In genomic region chr10:44946201-44946600, GRCh38 we compare ENCODE assay signal across 11 cellular contexts. TPM values are rescaled to one million over a fixed set of nuclear protein-coding genes. Genes with fewer than 3 reads are reported as not detected.
DNase-seq lines count a peak whose midpoint lies in the region; ATAC-seq and TF ChIP-seq lines count a peak whose summit lies in the region.
"Had no signal": no experiment of that assay in that cellular context is flagged by ENCODE, and none has a peak within 500 bp of the region (broad histone marks: within the 10 kb centered on the region; RNA-seq: fewer than 3 reads in every experiment).

No MANE protein-coding gene starts in this region.

- no peaks in the 10 kb centered on the region for H4K20me1 ChIP-seq in Karpas-422 (ENCODE audit: insufficient read depth, low read depth, low read length)

- H3K36me3 ChIP-seq in Karpas-422 (ENCODE audit: insufficient read depth, low read length) (no peaks in the 10 kb centered on the region), lower lobe of right lung (no peaks in the 10 kb centered on the region)

- no peak overlapping the region for H3K27ac ChIP-seq in Karpas-422 (ENCODE audit: low read length)
- no peak overlapping the region for H3K27ac ChIP-seq in lower lobe of right lung

- no peak overlapping the region for H2AFZ ChIP-seq in Karpas-422 (ENCODE audit: low read length)

- no peaks in the 10 kb centered on the region for H3K27me3 ChIP-seq in Karpas-422 (ENCODE audit: low read length)
- no peaks in the 10 kb centered on the region for H3K27me3 ChIP-seq in lower lobe of right lung (ENCODE audit: low read depth)
- H3K27me3 ChIP-seq: dorsolateral prefrontal cortex had no signal

- peaks cover 15% of the 10 kb centered on the region for H3K9me3 Mint-ChIP-seq in activated T-helper 1 cell treated with anti-CD3 and anti-CD28 coated beads, Interleukin-12 subunit alpha, Interleukin-12 subunit beta, Interleukin-2, Interleukin-4 antibody, amounts not matched to agents 30 ng/mL and 10 ng/mL and 1 ng/mL, durations not matched to agents 14 hours and 24 hours and 36 hours

- peaks cover 7% of the 10 kb centered on the region for H3K4me1 Mint-ChIP-seq in activated T-helper 1 cell treated with anti-CD3 and anti-CD28 coated beads, Interleukin-12 subunit alpha, Interleukin-12 subunit beta, Interleukin-2, Interleukin-4 antibody, amounts not matched to agents 30 ng/mL and 10 ng/mL and 1 ng/mL, durations not matched to agents 14 hours and 24 hours and 36 hours (ENCODE audit: low read depth)

- intact Hi-C loops in lower lobe of right lung (cut with DNase I): no loop called here
- intact Hi-C loops in activated T-helper 1 cell treated with anti-CD3 and anti-CD28 coated beads, Interleukin-12 subunit alpha, Interleukin-12 subunit beta, Interleukin-2, Interleukin-4 antibody, amounts not matched to agents 30 ng/mL and 10 ng/mL and 1 ng/mL, durations not matched to agents 14 hours and 24 hours and 36 hours (cut with micrococcal nuclease): no loop called here

- H3K9ac ChIP-seq in Karpas-422 (ENCODE audit: low read length): no peak overlapping the region

- ATAC-seq in GM18502 (IDR thresholded peaks at IDR 0.05; ENCODE audit: poor library complexity, unreplicated experiment) (peak; percentile 71), GM21825 (IDR thresholded peaks at IDR 0.05; ENCODE audit: unreplicated experiment) (peak; percentile 52), lower lobe of right lung (peak; percentile 51 to 53), GM19328 (IDR thresholded peaks at IDR 0.05; ENCODE audit: unreplicated experiment) (no peak)

- H3K4me1 ChIP-seq in Karpas-422 (ENCODE audit: low read length) (peaks cover 51% of the 10 kb centered on the region), lower lobe of right lung (peaks cover 18% of the 10 kb centered on the region)

- no peaks in the 10 kb centered on the region for H3K9me2 ChIP-seq in Karpas-422 (replicated peaks; ENCODE audit: insufficient read depth, low read length)

- H3K4me3 ChIP-seq in Karpas-422 (ENCODE audit: low read length) (no peak overlapping the region), lower lobe of right lung (no peak overlapping the region)
- H3K4me3 ChIP-seq: dorsolateral prefrontal cortex had no signal

- TF ChIP-seq CTCF in lower lobe of right lung (IDR thresholded peaks at IDR 0.05): no peak

- no peaks in the 10 kb centered on the region for H3K79me2 ChIP-seq in Karpas-422 (ENCODE audit: low read length)

- H3K4me3 Mint-ChIP-seq in activated T-helper 1 cell treated with anti-CD3 and anti-CD28 coated beads, Interleukin-12 subunit alpha, Interleukin-12 subunit beta, Interleukin-2, Interleukin-4 antibody, amounts not matched to agents 30 ng/mL and 10 ng/mL and 1 ng/mL, durations not matched to agents 14 hours and 24 hours and 36 hours: no peak overlapping the region

- H3K36me3 Mint-ChIP-seq in activated T-helper 1 cell treated with anti-CD3 and anti-CD28 coated beads, Interleukin-12 subunit alpha, Interleukin-12 subunit beta, Interleukin-2, Interleukin-4 antibody, amounts not matched to agents 30 ng/mL and 10 ng/mL and 1 ng/mL, durations not matched to agents 14 hours and 24 hours and 36 hours (ENCODE audit: low read depth): peaks cover 1% of the 10 kb centered on the region

- peaks cover 8% of the 10 kb centered on the region for H3K27me3 Mint-ChIP-seq in activated T-helper 1 cell treated with anti-CD3 and anti-CD28 coated beads, Interleukin-12 subunit alpha, Interleukin-12 subunit beta, Interleukin-2, Interleukin-4 antibody, amounts not matched to agents 30 ng/mL and 10 ng/mL and 1 ng/mL, durations not matched to agents 14 hours and 24 hours and 36 hours (ENCODE audit: insufficient read depth)

- H3K27ac Mint-ChIP-seq in activated T-helper 1 cell treated with anti-CD3 and anti-CD28 coated beads, Interleukin-12 subunit alpha, Interleukin-12 subunit beta, Interleukin-2, Interleukin-4 antibody, amounts not matched to agents 30 ng/mL and 10 ng/mL and 1 ng/mL, durations not matched to agents 14 hours and 24 hours and 36 hours: no peak overlapping the region

- DNase-seq in Karpas-422 (no peak), lower lobe of right lung (no peak), NCI-H526 treated with DMSO at 0.1 percent for 48 hours (lab: John Stamatoyannopoulos, UW) (no peak), cerebellar nuclear complex (lab: John Stamatoyannopoulos, UW) (no peak)
- no peak for DNase-seq in activated T-helper 1 cell treated with anti-CD3 and anti-CD28 coated beads, Interleukin-12 subunit alpha, Interleukin-12 subunit beta, Interleukin-2, Interleukin-4 antibody, amounts not matched to agents 30 ng/mL and 10 ng/mL and 1 ng/mL, durations not matched to agents 14 hours and 24 hours and 36 hours (ENCODE audit: low spot score)
- DNase-seq: left cardiac atrium had no signal

- H3K9me3 ChIP-seq in Karpas-422 (ENCODE audit: low read length): no peaks in the 10 kb centered on the region
- H3K9me3 ChIP-seq in lower lobe of right lung: no peaks in the 10 kb centered on the region

- H3K4me2 ChIP-seq in Karpas-422 (ENCODE audit: low read depth, low read length, poor library complexity, severe bottlenecking): peak overlapping the region; percentile 16

RNA-seq across cellular contexts. Expression of gene RASSF4, which starts 13.4 kb away (rescaled TPM):
- 3.6 and 7.1 TPM in 2 replicates for total RNA-seq in Karpas-422 (2014; rRNA removed; shearing (Covaris generic); ENCODE audit: low replicate concordance)
- 49.0 TPM for total RNA-seq in lower lobe of right lung
- 1.3 and 2.5 TPM in 2 replicates for total RNA-seq in activated T-helper 1 cell treated with anti-CD3 and anti-CD28 coated beads, Interleukin-12 subunit alpha, Interleukin-12 subunit beta, Interleukin-2, Interleukin-4 antibody, amounts not matched to agents 30 ng/mL and 10 ng/mL and 1 ng/mL, durations not matched to agents 14 hours and 24 hours and 36 hours

RNA-seq across cellular contexts. Expression of gene DEPP1, which starts 32.4 kb away (rescaled TPM):
- not detected in 2 replicates for total RNA-seq in Karpas-422 (2014; rRNA removed; shearing (Covaris generic); ENCODE audit: low replicate concordance)
- 108 TPM for total RNA-seq in lower lobe of right lung
- 4.6 and 5.3 TPM in 2 replicates for total RNA-seq in activated T-helper 1 cell treated with anti-CD3 and anti-CD28 coated beads, Interleukin-12 subunit alpha, Interleukin-12 subunit beta, Interleukin-2, Interleukin-4 antibody, amounts not matched to agents 30 ng/mL and 10 ng/mL and 1 ng/mL, durations not matched to agents 14 hours and 24 hours and 36 hours

RNA-seq across cellular contexts. Expression of gene TMEM72, which starts 35.1 kb away (rescaled TPM):
- not detected in 2 replicates for total RNA-seq in Karpas-422 (2014; rRNA removed; shearing (Covaris generic); ENCODE audit: low replicate concordance)
- total RNA-seq in lower lobe of right lung: not detected
- not detected in 2 replicates for total RNA-seq in activated T-helper 1 cell treated with anti-CD3 and anti-CD28 coated beads, Interleukin-12 subunit alpha, Interleukin-12 subunit beta, Interleukin-2, Interleukin-4 antibody, amounts not matched to agents 30 ng/mL and 10 ng/mL and 1 ng/mL, durations not matched to agents 14 hours and 24 hours and 36 hours
- total RNA-seq: Daoy had no signal

RNA-seq across cellular contexts. Expression of gene ZNF22, which starts 54.5 kb away (rescaled TPM):
- 34.9 and 53.2 TPM in 2 replicates for total RNA-seq in Karpas-422 (2014; rRNA removed; shearing (Covaris generic); ENCODE audit: low replicate concordance)
- total RNA-seq in lower lobe of right lung: 22.1 TPM
- total RNA-seq in activated T-helper 1 cell treated with anti-CD3 and anti-CD28 coated beads, Interleukin-12 subunit alpha, Interleukin-12 subunit beta, Interleukin-2, Interleukin-4 antibody, amounts not matched to agents 30 ng/mL and 10 ng/mL and 1 ng/mL, durations not matched to agents 14 hours and 24 hours and 36 hours: 23.1 and 25.6 TPM in 2 replicates

Comparison
In these comparisons a context has a peak if more than half of its experiments do, and no peak if none do; other contexts are left out.
1. RNA of gene DEPP1, which starts 32.4 kb away (total RNA-seq): 108 TPM in lower lobe of right lung (single experiment); 4.6 to 5.3 TPM in activated T-helper 1 cell treated with anti-CD3 and anti-CD28 coated beads, Interleukin-12 subunit alpha, Interleukin-12 subunit beta, Interleukin-2, Interleukin-4 antibody, amounts not matched to agents 30 ng/mL and 10 ng/mL and 1 ng/mL, durations not matched to agents 14 hours and 24 hours and 36 hours and not detected in Karpas-422; every median in the first group is over 10 times any median in the second.